23 cellular contexts compared by ENCODE assay signal in genomic region chr19:40672573-40673299, GRCh38. TPM values are rescaled to one million over a fixed set of nuclear protein-coding genes. Genes with fewer than 3 reads are reported as not detected.
DNase-seq lines count a peak whose midpoint lies in the region; ATAC-seq, FAIRE-seq and TF ChIP-seq lines count a peak whose summit lies in the region.
"Had no signal": no experiment of that assay in that cellular context is flagged by ENCODE, and none has a peak within 500 bp of the region (broad histone marks: within the 10 kb centered on the region; RNA-seq: fewer than 3 reads in every experiment).

No MANE protein-coding gene starts in this region.

- H3K9me3 Mint-ChIP-seq in activated T-helper 1 cell treated with anti-CD3 and anti-CD28 coated beads, Interleukin-12 subunit alpha, Interleukin-12 subunit beta, Interleukin-2, Interleukin-4 antibody, amounts not matched to agents 30 ng/mL and 10 ng/mL and 1 ng/mL, durations not matched to agents 14 hours and 24 hours and 36 hours, result peaks cover 4% of the 10 kb centered on the region

- no peak overlapping the region for H3K4me2 ChIP-seq in HCT116 (ENCODE audit: low read length)
- H3K4me2 ChIP-seq: BLaER1 had no signal

- H3K27me3 Mint-ChIP-seq in activated T-helper 1 cell treated with anti-CD3 and anti-CD28 coated beads, Interleukin-12 subunit alpha, Interleukin-12 subunit beta, Interleukin-2, Interleukin-4 antibody, amounts not matched to agents 30 ng/mL and 10 ng/mL and 1 ng/mL, durations not matched to agents 14 hours and 24 hours and 36 hours (ENCODE audit: insufficient read depth), result no peaks in the 10 kb centered on the region
- H3K27me3 Mint-ChIP-seq: B cell; CD4-positive, CD25-positive, alpha-beta regulatory T cell had no signal

- H3K4me3 Mint-ChIP-seq in activated T-helper 1 cell treated with anti-CD3 and anti-CD28 coated beads, Interleukin-12 subunit alpha, Interleukin-12 subunit beta, Interleukin-2, Interleukin-4 antibody, amounts not matched to agents 30 ng/mL and 10 ng/mL and 1 ng/mL, durations not matched to agents 14 hours and 24 hours and 36 hours, result no peak overlapping the region
- H3K4me3 Mint-ChIP-seq: B cell; CD4-positive, CD25-positive, alpha-beta regulatory T cell; CD8-positive, alpha-beta T cell; HFFc6 had no signal

- no peak overlapping the region for H3K27ac ChIP-seq in HCT116 (ENCODE audit: low read depth, low read length)
- no peak overlapping the region for H3K27ac ChIP-seq in Panc1 (ENCODE audit: low read length)
- H3K27ac ChIP-seq: BLaER1, C4-2B, GM23248 had no signal

- H3K27me3 ChIP-seq in HCT116 (ENCODE audit: insufficient read depth, low read length), result no peaks in the 10 kb centered on the region
- no peaks in the 10 kb centered on the region for H3K27me3 ChIP-seq in Panc1 (ENCODE audit: control insufficient read depth, insufficient read depth, low read length)
- H3K27me3 ChIP-seq in bronchial epithelial cell (ENCODE audit: control insufficient read depth, insufficient read depth, low read length), result no peaks in the 10 kb centered on the region
- H3K27me3 ChIP-seq: BLaER1 had no signal

- no peak for TF ChIP-seq CTCF in HCT116 (IDR thresholded peaks at IDR 0.05 in 2 of 3, conservative IDR thresholded peaks at IDR 0.05 in 1 of 3; ENCODE audit: borderline replicate concordance in 1 of 3, insufficient read depth in 1 of 3, low read depth in 2 of 3, low read length in 2 of 3)
- TF ChIP-seq CTCF in Panc1 (IDR thresholded peaks at IDR 0.05), result no peak
- TF ChIP-seq CTCF in bronchial epithelial cell (IDR thresholded peaks at IDR 0.05; ENCODE audit: insufficient read depth, low read length, severe bottlenecking), result no peak

- H4K20me1 ChIP-seq in HCT116 (ENCODE audit: insufficient read depth), result no peaks in the 10 kb centered on the region
- H4K20me1 ChIP-seq: BLaER1 had no signal

- H3K4me3 ChIP-seq in HCT116 (replicated peaks in 1 of 2; ENCODE audit: low read depth in 1 of 2, low read length in 2 of 2) (no peak overlapping the region), Panc1 (ENCODE audit: low read depth in 2 of 2, low read length in 2 of 2) (no peak overlapping the region), bronchial epithelial cell (ENCODE audit: low read depth, low read length) (no peak overlapping the region)
- H3K4me3 ChIP-seq: BLaER1, GM23248 had no signal

- CTCF ChIA-PET in HCT116 (lab: Charles Lee) (no interaction called here), Panc1 (lab: Charles Lee) (interaction anchor here (0.6 kb wide), 1 partner anchor 12 kb away, joined by 10 read pairs; no protein-coding TSS in a partner anchor)

- TSS peak; percentile 39 for BruUV-seq in HCT116 (replicated peaks; lab: Mats Ljungman, UMichigan)
- BruUV-seq in Panc1 (replicated peaks; lab: Mats Ljungman, UMichigan), result TSS peak; percentile 50

- H3K36me3 ChIP-seq in HCT116 (ENCODE audit: control insufficient read depth in 1 of 2, insufficient read depth in 2 of 2, low read length in 2 of 2) (peaks cover 60 to 70% of the 10 kb centered on the region in 2 experiments), Panc1 (ENCODE audit: control insufficient read depth, insufficient read depth, low read length) (peaks cover 2% of the 10 kb centered on the region; the same call in 1 of the 2 replicates), bronchial epithelial cell (ENCODE audit: control insufficient read depth, insufficient read depth, low read length) (peaks cover 49% of the 10 kb centered on the region)

- H3K9me3 ChIP-seq in HCT116 (ENCODE audit: control insufficient read depth in 1 of 2, insufficient read depth in 1 of 2, low read depth in 1 of 2, low read length in 2 of 2) (peaks cover 0 to 12% of the 10 kb centered on the region in 2 experiments; a peak in 1 of 4 replicates), Panc1 (ENCODE audit: control insufficient read depth, insufficient read depth, low read depth, low read length) (no peaks in the 10 kb centered on the region)
- H3K9me3 ChIP-seq: Caco-2 had no signal

- H3K4me1 Mint-ChIP-seq in activated T-helper 1 cell treated with anti-CD3 and anti-CD28 coated beads, Interleukin-12 subunit alpha, Interleukin-12 subunit beta, Interleukin-2, Interleukin-4 antibody, amounts not matched to agents 30 ng/mL and 10 ng/mL and 1 ng/mL, durations not matched to agents 14 hours and 24 hours and 36 hours (ENCODE audit: low read depth), result no peaks in the 10 kb centered on the region
- H3K4me1 Mint-ChIP-seq: CD4-positive, CD25-positive, alpha-beta regulatory T cell had no signal

- H3K79me2 ChIP-seq in HCT116 (ENCODE audit: insufficient read depth, low read length), result no peaks in the 10 kb centered on the region

- POLR2A ChIA-PET in HCT116 (lab: Charles Lee), result no interaction called here
- POLR2A ChIA-PET in Panc1 (lab: Charles Lee), result no interaction called here

- RAD21 ChIA-PET in HCT116 (lab: Charles Lee; ENCODE audit: low non-redundant PET in 1 of 2, low total read pairs in 2 of 2, uncharacterized antibody in 2 of 2, unreplicated experiment in 2 of 2), result no interaction called here

- H3K9me2 ChIP-seq in HCT116 (ENCODE audit: insufficient read depth), result no peaks in the 10 kb centered on the region

- TF ChIP-seq POLR2A in HCT116 (IDR thresholded peaks at IDR 0.05; ENCODE audit: borderline replicate concordance, extremely low read depth, insufficient read depth, insufficient read length), result no peak

- no peak overlapping the region for H2AFZ ChIP-seq in HCT116 (ENCODE audit: low read depth, low read length, poor library complexity, severe bottlenecking)
- H2AFZ ChIP-seq: GM23248 had no signal

- DNase-seq in HCT116 (ENCODE audit: low read depth, low spot score) (no peak), Panc1 (ENCODE audit: low read depth, low spot score) (no peak), bronchial epithelial cell (ENCODE audit: low read depth) (no peak), urothelium cell line (ENCODE audit: low spot score) (no peak), left ventricle myocardium superior (no peak), SHP77 (lab: John Stamatoyannopoulos, UW) (no peak)
- no peak for DNase-seq in activated T-helper 1 cell treated with anti-CD3 and anti-CD28 coated beads, Interleukin-12 subunit alpha, Interleukin-12 subunit beta, Interleukin-2, Interleukin-4 antibody, amounts not matched to agents 30 ng/mL and 10 ng/mL and 1 ng/mL, durations not matched to agents 14 hours and 24 hours and 36 hours (ENCODE audit: low spot score)
- no peak for DNase-seq in activated CD4-positive, CD25-positive, alpha-beta regulatory T cell treated with anti-CD3 and anti-CD28 coated beads, Interleukin-2, amount 50 U/mL, for 72 hours
- DNase-seq: Caco-2; CD4-positive, CD25-positive, alpha-beta regulatory T cell; CD8-positive, alpha-beta T cell; DMS153; DND-41; GM23248; H7; HCEC 1CT; HFFc6 had no signal

- in situ Hi-C loops in Panc1 (cut with HindIII; ENCODE audit: low pct_unique_long_range_greater_than_20kb, low sequenced_read_pairs), result no loop called here

- H3K27ac Mint-ChIP-seq in activated T-helper 1 cell treated with anti-CD3 and anti-CD28 coated beads, Interleukin-12 subunit alpha, Interleukin-12 subunit beta, Interleukin-2, Interleukin-4 antibody, amounts not matched to agents 30 ng/mL and 10 ng/mL and 1 ng/mL, durations not matched to agents 14 hours and 24 hours and 36 hours, result no peak overlapping the region
- H3K27ac Mint-ChIP-seq: B cell; CD4-positive, CD25-positive, alpha-beta regulatory T cell; CD8-positive, alpha-beta T cell; HFFc6 had no signal

- peaks cover 26% of the 10 kb centered on the region for H3K36me3 Mint-ChIP-seq in activated T-helper 1 cell treated with anti-CD3 and anti-CD28 coated beads, Interleukin-12 subunit alpha, Interleukin-12 subunit beta, Interleukin-2, Interleukin-4 antibody, amounts not matched to agents 30 ng/mL and 10 ng/mL and 1 ng/mL, durations not matched to agents 14 hours and 24 hours and 36 hours (ENCODE audit: low read depth)

- intact Hi-C loops in HCT116 (cut with micrococcal nuclease), result no loop called here
- intact Hi-C loops in Panc1 (cut with micrococcal nuclease; ENCODE audit: unreplicated experiment), result no loop called here
- intact Hi-C loops in left ventricle myocardium superior (cut with micrococcal nuclease), result no loop called here
- intact Hi-C loops in activated T-helper 1 cell treated with anti-CD3 and anti-CD28 coated beads, Interleukin-12 subunit alpha, Interleukin-12 subunit beta, Interleukin-2, Interleukin-4 antibody, amounts not matched to agents 30 ng/mL and 10 ng/mL and 1 ng/mL, durations not matched to agents 14 hours and 24 hours and 36 hours (cut with micrococcal nuclease), result no loop called here

- FAIRE-seq in bronchial epithelial cell (lab: Jason Lieb, UNC) (peak; percentile 7), urothelium cell line (lab: Jason Lieb, UNC) (peak; percentile 73)
- FAIRE-seq: G401.6, GM19239, H1 had no signal

- TF ChIP-seq RAD21 in HCT116 (IDR thresholded peaks at IDR 0.05; ENCODE audit: low read depth), result no peak

- ATAC-seq in HCT116 (no peak), Panc1 (no peak), left ventricle myocardium superior (no peak)
- ATAC-seq: CD8-positive, alpha-beta T cell had no signal

- no peaks in the 10 kb centered on the region; a peak in 1 of 4 replicates for H3K4me1 ChIP-seq in HCT116 (ENCODE audit: control insufficient read depth in 1 of 2, insufficient read depth in 2 of 2, low read length in 2 of 2)
- H3K4me1 ChIP-seq in Panc1 (ENCODE audit: control insufficient read depth, insufficient read depth, low read length), result no peaks in the 10 kb centered on the region
- H3K4me1 ChIP-seq: BLaER1, Caco-2 had no signal

- H3K9ac ChIP-seq in HCT116 (ENCODE audit: low read length), result no peak overlapping the region
- H3K9ac ChIP-seq: BLaER1, GM23248 had no signal

RNA-seq across cellular contexts. Expression of gene NUMBL, which starts 17.7 kb away (rescaled TPM):
- total RNA-seq in HCT116 (2021; ENCODE audit: unreplicated experiment) (41.7 TPM), Panc1 (2021; ENCODE audit: unreplicated experiment) (27.6 TPM), bronchial epithelial cell (8.4 and 12.9 TPM in 2 replicates), left ventricle myocardium superior (16.9 TPM)
- polyA plus RNA-seq in HCT116 (2012), result 21.9 and 27.6 TPM in 2 replicates
- 31.1 TPM for polyA plus RNA-seq in Panc1 (2012; ENCODE audit: insufficient read length)
- total RNA-seq in activated T-helper 1 cell treated with anti-CD3 and anti-CD28 coated beads, Interleukin-12 subunit alpha, Interleukin-12 subunit beta, Interleukin-2, Interleukin-4 antibody, amounts not matched to agents 30 ng/mL and 10 ng/mL and 1 ng/mL, durations not matched to agents 14 hours and 24 hours and 36 hours, result 18.1 and 20.6 TPM in 2 replicates

RNA-seq across cellular contexts. Expression of gene COQ8B, which starts 44.0 kb away (rescaled TPM):
- total RNA-seq in HCT116 (2021; ENCODE audit: unreplicated experiment) (47.1 TPM), Panc1 (2021; ENCODE audit: unreplicated experiment) (15.6 TPM), bronchial epithelial cell (20.0 and 23.9 TPM in 2 replicates), left ventricle myocardium superior (34.6 TPM)
- 23.2 and 29.0 TPM in 2 replicates for polyA plus RNA-seq in HCT116 (2012)
- 18.5 TPM for polyA plus RNA-seq in Panc1 (2012; ENCODE audit: insufficient read length)
- total RNA-seq in activated T-helper 1 cell treated with anti-CD3 and anti-CD28 coated beads, Interleukin-12 subunit alpha, Interleukin-12 subunit beta, Interleukin-2, Interleukin-4 antibody, amounts not matched to agents 30 ng/mL and 10 ng/mL and 1 ng/mL, durations not matched to agents 14 hours and 24 hours and 36 hours, result 38.4 and 41.6 TPM in 2 replicates

RNA-seq across cellular contexts. Expression of gene ITPKC, which starts 44.2 kb away (rescaled TPM):
- total RNA-seq in HCT116 (2021; ENCODE audit: unreplicated experiment) (11.4 TPM), Panc1 (2021; ENCODE audit: unreplicated experiment) (7.2 TPM), bronchial epithelial cell (26.9 and 34.7 TPM in 2 replicates), left ventricle myocardium superior (12.8 TPM)
- 11.7 and 13.8 TPM in 2 replicates for polyA plus RNA-seq in HCT116 (2012)
- polyA plus RNA-seq in Panc1 (2012; ENCODE audit: insufficient read length), result 9.1 TPM
- total RNA-seq in activated T-helper 1 cell treated with anti-CD3 and anti-CD28 coated beads, Interleukin-12 subunit alpha, Interleukin-12 subunit beta, Interleukin-2, Interleukin-4 antibody, amounts not matched to agents 30 ng/mL and 10 ng/mL and 1 ng/mL, durations not matched to agents 14 hours and 24 hours and 36 hours, result 8.7 and 9.9 TPM in 2 replicates
